Comparison of ENCODE assay signal across 16 cellular contexts in the genomic region with DNA sequence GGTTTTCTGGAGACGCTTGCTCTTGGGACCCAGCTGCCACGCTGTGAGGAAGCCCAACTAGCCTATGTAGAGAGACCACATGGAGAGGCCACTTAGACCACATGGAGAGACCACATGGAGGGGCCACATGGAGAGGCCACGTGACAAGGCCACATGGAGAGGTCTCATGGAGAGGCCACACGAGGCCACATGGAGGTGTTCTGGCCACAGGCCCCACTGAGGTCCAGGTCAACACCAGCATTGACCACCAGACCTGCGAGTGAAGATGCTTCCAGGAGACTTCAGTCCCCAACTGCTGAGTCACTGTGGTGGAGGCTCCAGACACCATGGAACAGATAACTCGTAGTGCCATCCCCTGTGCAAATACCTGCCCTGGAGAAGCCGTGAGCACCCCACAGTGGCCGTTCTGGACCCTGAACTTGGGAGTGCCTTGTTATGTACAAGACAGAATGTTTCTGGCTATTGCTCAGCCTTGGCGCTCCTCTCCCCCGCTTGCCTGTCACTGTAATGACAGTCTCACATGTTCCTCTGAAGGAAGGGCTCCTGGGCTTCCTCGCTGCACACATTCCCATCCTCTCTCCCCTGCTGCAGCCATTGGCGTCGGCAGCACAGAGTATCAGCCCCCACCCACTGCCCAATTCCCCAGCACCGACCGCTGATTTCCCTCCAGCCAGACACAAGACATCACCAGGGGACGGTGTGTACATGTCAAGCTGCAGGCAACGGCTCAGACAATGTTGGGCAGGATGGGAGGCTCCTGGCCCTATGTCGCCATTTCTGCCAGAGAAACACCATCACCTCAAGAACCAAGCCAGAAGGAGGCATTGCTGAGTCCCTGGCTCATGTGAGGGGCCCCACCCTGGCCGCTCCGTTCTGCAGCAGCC. TPM values are rescaled to one million over a fixed set of nuclear protein-coding genes. Genes with fewer than 3 reads are reported as not detected.
DNase-seq lines count a peak whose midpoint lies in the region; ATAC-seq, FAIRE-seq and TF ChIP-seq lines count a peak whose summit lies in the region.
"Had no signal": no experiment of that assay in that cellular context is flagged by ENCODE, and none has a peak within 500 bp of the region (broad histone marks: within the 10 kb centered on the region; RNA-seq: fewer than 3 reads in every experiment).

No MANE protein-coding gene starts in this region.

- H3K27me3 ChIP-seq in OCI-LY3 (ENCODE audit: low read depth, low read length) (no peaks in the 10 kb centered on the region), endodermal cell (ENCODE audit: control insufficient read depth, insufficient read depth, low read length, poor library complexity, severe bottlenecking) (no peaks in the 10 kb centered on the region), esophagus muscularis mucosa (no peaks in the 10 kb centered on the region)
- H3K27me3 ChIP-seq: BLaER1, heart left ventricle, ovary had no signal

- H3K36me3 ChIP-seq in OCI-LY3 (replicated peaks; ENCODE audit: low read depth, low read length) (no peaks in the 10 kb centered on the region), endodermal cell (ENCODE audit: control insufficient read depth, insufficient read depth, low read length) (no peaks in the 10 kb centered on the region), esophagus muscularis mucosa (peaks cover 0 to 5% (median 0%) of the 10 kb centered on the region in 4 donors)
- H3K36me3 ChIP-seq: BLaER1, heart left ventricle, ovary had no signal

- H4K20me1 ChIP-seq in OCI-LY3 (ENCODE audit: insufficient read depth, low read length), result no peaks in the 10 kb centered on the region
- H4K20me1 ChIP-seq: BLaER1 had no signal

- H3K4me3 ChIP-seq in OCI-LY3 (ENCODE audit: low read length) (no peak overlapping the region), endodermal cell (ENCODE audit: low read length) (no peak overlapping the region), esophagus muscularis mucosa (no peak overlapping the region)
- H3K4me3 ChIP-seq: BLaER1, heart left ventricle, ovary, smooth muscle cell had no signal

- no peak overlapping the region for H3K9ac ChIP-seq in OCI-LY3 (ENCODE audit: low read length)
- H3K9ac ChIP-seq in endodermal cell (ENCODE audit: extremely low read depth, low read length, poor library complexity, severe bottlenecking), result no peak overlapping the region
- H3K9ac ChIP-seq: BLaER1 had no signal

- H3K9me3 ChIP-seq in OCI-LY3 (ENCODE audit: insufficient read depth, low read length), result no peaks in the 10 kb centered on the region
- no peaks in the 10 kb centered on the region for H3K9me3 ChIP-seq in endodermal cell (ENCODE audit: control insufficient read depth, low read length)
- no peaks in the 10 kb centered on the region for H3K9me3 ChIP-seq in esophagus muscularis mucosa
- H3K9me3 ChIP-seq: BLaER1 had no signal

- no peak overlapping the region for H2AFZ ChIP-seq in OCI-LY3 (ENCODE audit: low read depth, low read length)

- no peak overlapping the region for H3K27ac Mint-ChIP-seq in endodermal cell
- H3K27ac Mint-ChIP-seq: activated B cell treated with CpG ODN at 0.5 μM for 24 hours had no signal

- no peaks in the 10 kb centered on the region for H3K9me3 Mint-ChIP-seq in endodermal cell
- H3K9me3 Mint-ChIP-seq: activated B cell treated with CpG ODN at 0.5 μM for 24 hours; central memory CD8-positive, alpha-beta T cell had no signal

- no peak for TF ChIP-seq POLR2A in esophagus muscularis mucosa (IDR thresholded peaks at IDR 0.05; ENCODE audit: low read depth)

- no peaks in the 10 kb centered on the region for H3K27me3 Mint-ChIP-seq in endodermal cell (ENCODE audit: insufficient read depth)
- H3K27me3 Mint-ChIP-seq: activated B cell treated with CpG ODN at 0.5 μM for 24 hours; central memory CD8-positive, alpha-beta T cell had no signal

- H3K27ac ChIP-seq in OCI-LY3 (ENCODE audit: low read length) (no peak overlapping the region), endodermal cell (ENCODE audit: low read depth, low read length) (no peak overlapping the region), esophagus muscularis mucosa (replicated peaks in 1 of 4) (no peak overlapping the region)
- H3K27ac ChIP-seq: BLaER1, heart left ventricle, ovary had no signal

- H3K36me3 Mint-ChIP-seq in endodermal cell (ENCODE audit: low read depth), result peaks cover 8% of the 10 kb centered on the region

- 0 out of 2 replicates have a peak, but pooled peaks have one; percentile 7 for TF ChIP-seq CTCF in OCI-LY3 (IDR thresholded peaks at IDR 0.05; ENCODE audit: low read depth, low read length)
- no peak for TF ChIP-seq CTCF in endodermal cell (conservative IDR thresholded peaks at IDR 0.05)
- TF ChIP-seq CTCF in esophagus muscularis mucosa (IDR thresholded peaks at IDR 0.05), result no peak

- intact Hi-C loops in esophagus muscularis mucosa (cut with DNase I), result no loop called here

- no peak for ATAC-seq in GM19397 (IDR thresholded peaks at IDR 0.05; ENCODE audit: unreplicated experiment)
- ATAC-seq: heart left ventricle had no signal

- TF ChIP-seq EP300 in esophagus muscularis mucosa (IDR thresholded peaks at IDR 0.05), result no peak

- no peaks in the 10 kb centered on the region for H3K79me2 ChIP-seq in OCI-LY3 (ENCODE audit: low read length)

- DNase-seq in NCI-H526 treated with DMSO at 0.1 percent for 48 hours (lab: John Stamatoyannopoulos, UW) (peak; percentile 96), NCI-H526 (lab: John Stamatoyannopoulos, UW) (no peak), HTR-8/SVneo (ENCODE audit: insufficient read length, low spot score) (no peak), endodermal cell (peak; percentile 48), esophagus muscularis mucosa (ENCODE audit: extremely low spot score) (no peak)
- no peak for DNase-seq in activated CD4-positive, alpha-beta T cell treated with anti-CD3 and anti-CD28 coated beads for 4 hours
- DNase-seq: activated B cell treated with CpG ODN at 0.5 μM for 24 hours, heart left ventricle, NCI-H69, ovary had no signal

- H3K4me3 Mint-ChIP-seq in endodermal cell, result no peak overlapping the region
- H3K4me3 Mint-ChIP-seq: activated B cell treated with CpG ODN at 0.5 μM for 24 hours; central memory CD8-positive, alpha-beta T cell had no signal

- H3K4me2 ChIP-seq in OCI-LY3 (ENCODE audit: low read length), result no peak overlapping the region
- H3K4me2 ChIP-seq: BLaER1, smooth muscle cell had no signal

- H3K4me1 ChIP-seq in OCI-LY3 (ENCODE audit: low read length) (no peaks in the 10 kb centered on the region), endodermal cell (ENCODE audit: control insufficient read depth, insufficient read depth, low read length) (no peaks in the 10 kb centered on the region), esophagus muscularis mucosa (peaks cover under 1 to 13% (median 5%) of the 10 kb centered on the region in 4 donors)

- H3K4me1 Mint-ChIP-seq in endodermal cell, result no peaks in the 10 kb centered on the region
- H3K4me1 Mint-ChIP-seq: activated B cell treated with CpG ODN at 0.5 μM for 24 hours had no signal

- peak; percentile 76 for FAIRE-seq in HTR-8/SVneo (lab: Jason Lieb, UNC)
- FAIRE-seq: keratinocyte had no signal

- WGBS in endodermal cell (ENCODE audit: insufficient coverage in 1 of 2, insufficient read length in 1 of 2), 2 experiments, result 93 to 94% methylated on average over 15 to 20 of the region's 20 CpGs
- WGBS in esophagus muscularis mucosa, result 90% methylated on average over 15 of the region's 20 CpGs

RNA-seq across cellular contexts. Expression of a gene that starts 40.9 kb away (rescaled TPM):
- total RNA-seq in endodermal cell, result 10 to 100 TPM; 13.4 to 15.5 TPM
- 7.1 TPM for polyA plus RNA-seq in endodermal cell (2013, experiment 1 of 2)
- 5.4 TPM for polyA plus RNA-seq in endodermal cell (2013, experiment 2 of 2)
- 10 to 100 TPM in 2 of 4 donors, 1 to 10 TPM in 2; 4.6 to 12.7 (median 8.4) TPM for total RNA-seq in esophagus muscularis mucosa

RNA-seq across cellular contexts. Expression of a gene that starts 49.0 kb away (rescaled TPM):
- total RNA-seq in endodermal cell (100 to 1,000 TPM; 103 to 136 TPM), esophagus muscularis mucosa (100 to 1,000 TPM; 101 to 277 (median 166) TPM)
- 48.8 TPM for polyA plus RNA-seq in endodermal cell (2013, experiment 1 of 2)
- polyA plus RNA-seq in endodermal cell (2013, experiment 2 of 2), result 55.8 TPM

RNA-seq across cellular contexts. Expression of a gene that starts 57.7 kb away (rescaled TPM):
- total RNA-seq in endodermal cell, result 1,000 to 10,000 TPM; 4,550 to 5,347 TPM
- polyA plus RNA-seq in endodermal cell (2013, experiment 1 of 2), result 3,804 TPM
- polyA plus RNA-seq in endodermal cell (2013, experiment 2 of 2), result 3,713 TPM
- over 10,000 TPM in 2 of 4 donors, 1,000 to 10,000 TPM in 2; 7,343 to 12,848 (median 9,443) TPM for total RNA-seq in esophagus muscularis mucosa

Comparison
In these comparisons a context has a peak if more than half of its experiments do, and no peak if none do; other contexts are left out.
1. DNase-seq: peak in NCI-H526 treated with DMSO at 0.1 percent for 48 hours (single experiment) and endodermal cell (single experiment); none in NCI-H526 (0 of 2), HTR-8/SVneo (single experiment), esophagus muscularis mucosa (single experiment) and activated CD4-positive, alpha-beta T cell treated with anti-CD3 and anti-CD28 coated beads for 4 hours (0 of 2).